30 cellular contexts compared by ENCODE assay signal in the genomic region with DNA sequence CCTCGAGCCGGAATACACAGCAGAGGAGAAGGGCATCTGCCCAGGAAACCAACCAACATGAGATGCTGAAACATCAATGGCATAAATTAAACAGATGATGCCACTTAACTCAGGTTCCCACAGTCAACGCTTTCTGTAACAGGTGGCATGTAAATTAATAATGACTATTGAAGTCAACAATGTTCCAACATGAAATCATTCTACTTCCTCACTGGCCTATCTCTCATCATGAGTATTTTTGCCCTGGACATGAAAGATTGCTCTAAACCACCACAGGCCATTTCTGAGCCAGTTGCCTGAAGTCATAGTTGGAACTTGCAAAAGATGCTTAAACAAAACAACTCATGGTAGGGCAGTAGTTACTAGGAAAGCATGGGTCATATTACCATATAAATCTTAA.
DNase-seq lines count a peak whose midpoint lies in the region; ATAC-seq, FAIRE-seq and TF ChIP-seq lines count a peak whose summit lies in the region.
"Had no signal": no experiment of that assay in that cellular context is flagged by ENCODE, and none has a peak within 500 bp of the region (broad histone marks: within the 10 kb centered on the region; RNA-seq: fewer than 3 reads in every experiment).

No MANE protein-coding gene starts in this region.

- H3K4me1 ChIP-seq in astrocyte (ENCODE audit: insufficient read depth, low read length) (no peaks in the 10 kb centered on the region), gastroesophageal sphincter (peaks cover 0 to under 1% (median 0%) of the 10 kb centered on the region in 3 donors)
- H3K4me1 ChIP-seq: left lung, testis had no signal

- no peak for TF ChIP-seq POLR2A in gastroesophageal sphincter (IDR thresholded peaks at IDR 0.05)

- no peaks in the 10 kb centered on the region for H3K9me3 Mint-ChIP-seq in astrocyte (ENCODE audit: unreplicated experiment)
- H3K9me3 Mint-ChIP-seq: CD8-positive, alpha-beta T cell; endodermal cell; immature natural killer cell; mesothelial cell of epicardium; natural killer cell treated with Interleukin-12 subunit alpha and Interleukin-12 subunit beta and Interleukin-15 and Interleukin-18, amount 100 ng/mL, for 72 hours; stimulated activated naive B cell treated with anti-CD40 and anti-IgM and Interleukin-4, amounts not matched to agents 10 μg/mL and 1 μg/mL and 100 μg/mL, for 72 hours had no signal

- H3K4me1 Mint-ChIP-seq in astrocyte (ENCODE audit: low read depth, unreplicated experiment): no peaks in the 10 kb centered on the region
- H3K4me1 Mint-ChIP-seq: immature natural killer cell, mesothelial cell of epicardium had no signal

- peaks cover 2% of the 10 kb centered on the region for H3K27me3 Mint-ChIP-seq in astrocyte (ENCODE audit: low read depth, unreplicated experiment)
- H3K27me3 Mint-ChIP-seq: stimulated activated naive B cell treated with anti-CD40 and anti-IgM and Interleukin-4, amounts not matched to agents 10 μg/mL and 1 μg/mL and 100 μg/mL, for 72 hours had no signal

- no peak overlapping the region for H2AFZ ChIP-seq in astrocyte (ENCODE audit: low read depth, low read length)

- no peak for TF ChIP-seq EP300 in gastroesophageal sphincter (IDR thresholded peaks at IDR 0.05)

- no peak overlapping the region for H3K4me2 ChIP-seq in astrocyte (ENCODE audit: low read length)
- H3K4me2 ChIP-seq: SK-N-SH had no signal

- WGBS in gastroesophageal sphincter (ENCODE audit: low coverage in 1 of 2), 2 donors: 74 to 90% methylated on average over 3 of the region's 3 CpGs

- H3K4me3 ChIP-seq in astrocyte (ENCODE audit: insufficient read depth, low read depth, low read length) (no peak overlapping the region), gastroesophageal sphincter (no peak overlapping the region)
- H3K4me3 ChIP-seq: coronary artery, left lung, ovary, testis had no signal

- H3K36me3 ChIP-seq in astrocyte (ENCODE audit: insufficient read depth, low read length): no peaks in the 10 kb centered on the region
- no peaks in the 10 kb centered on the region for H3K36me3 ChIP-seq in gastroesophageal sphincter
- H3K36me3 ChIP-seq: left lung, ovary had no signal

- no peak overlapping the region for H3K27ac Mint-ChIP-seq in astrocyte (ENCODE audit: unreplicated experiment)
- H3K27ac Mint-ChIP-seq: CD8-positive, alpha-beta T cell; endodermal cell; mesothelial cell of epicardium; natural killer cell treated with Interleukin-12 subunit alpha and Interleukin-12 subunit beta and Interleukin-15 and Interleukin-18, amount 100 ng/mL, for 72 hours; stimulated activated naive B cell treated with anti-CD40 and anti-IgM and Interleukin-4, amounts not matched to agents 10 μg/mL and 1 μg/mL and 100 μg/mL, for 72 hours; T-helper 17 cell had no signal

- no peak overlapping the region for H3K9ac ChIP-seq in astrocyte (ENCODE audit: low read length)
- H3K9ac ChIP-seq: SK-N-SH had no signal

- no peaks in the 10 kb centered on the region for H3K27me3 ChIP-seq in astrocyte (ENCODE audit: insufficient read depth, low read length)
- no peaks in the 10 kb centered on the region for H3K27me3 ChIP-seq in gastroesophageal sphincter
- H3K27me3 ChIP-seq: left lung, ovary, testis had no signal

- no peaks in the 10 kb centered on the region for H3K79me2 ChIP-seq in astrocyte (ENCODE audit: insufficient read depth, low read length)

- no peaks in the 10 kb centered on the region for H3K9me3 ChIP-seq in astrocyte (ENCODE audit: insufficient read depth, low read depth, low read length)
- no peaks in the 10 kb centered on the region for H3K9me3 ChIP-seq in gastroesophageal sphincter
- H3K9me3 ChIP-seq: left lung, ovary, SK-N-SH, testis had no signal

- H3K4me3 Mint-ChIP-seq in astrocyte (ENCODE audit: unreplicated experiment): no peak overlapping the region
- H3K4me3 Mint-ChIP-seq: CD8-positive, alpha-beta T cell; endodermal cell; immature natural killer cell; mesothelial cell of epicardium; natural killer cell treated with Interleukin-12 subunit alpha and Interleukin-12 subunit beta and Interleukin-15 and Interleukin-18, amount 100 ng/mL, for 72 hours; stimulated activated naive B cell treated with anti-CD40 and anti-IgM and Interleukin-4, amounts not matched to agents 10 μg/mL and 1 μg/mL and 100 μg/mL, for 72 hours; T-helper 17 cell had no signal

- ATAC-seq in gastroesophageal sphincter (peak; percentile 51), HG03039 (IDR thresholded peaks at IDR 0.05; ENCODE audit: unreplicated experiment) (no peak)
- ATAC-seq: CD8-positive, alpha-beta T cell; left lung; natural killer cell treated with Interleukin-12 subunit alpha and Interleukin-12 subunit beta and Interleukin-15 and Interleukin-18, amount 100 ng/mL, for 72 hours; stimulated activated naive B cell treated with anti-CD40 and anti-IgM and Interleukin-4, amounts not matched to agents 10 μg/mL and 1 μg/mL and 100 μg/mL, for 72 hours; T-helper 17 cell had no signal

- H3K36me3 Mint-ChIP-seq in astrocyte (ENCODE audit: low read depth, unreplicated experiment): no peaks in the 10 kb centered on the region
- H3K36me3 Mint-ChIP-seq: CD8-positive, alpha-beta T cell; mesothelial cell of epicardium; natural killer cell treated with Interleukin-12 subunit alpha and Interleukin-12 subunit beta and Interleukin-15 and Interleukin-18, amount 100 ng/mL, for 72 hours; stimulated activated naive B cell treated with anti-CD40 and anti-IgM and Interleukin-4, amounts not matched to agents 10 μg/mL and 1 μg/mL and 100 μg/mL, for 72 hours had no signal

- TF ChIP-seq CTCF in astrocyte (IDR thresholded peaks at IDR 0.05; ENCODE audit: insufficient read depth, low read depth, low read length) (no peak), gastroesophageal sphincter (IDR thresholded peaks at IDR 0.05) (no peak), GM20000 (IDR thresholded peaks at IDR 0.05; ENCODE audit: extremely low read depth, missing control alignments) (no peak)

- no peaks in the 10 kb centered on the region for H4K20me1 ChIP-seq in astrocyte (ENCODE audit: insufficient read depth, low read length)

- DNase-seq in AG08395 (ENCODE audit: low spot score) (peak; percentile 44), EH (ENCODE audit: low read depth) (peak; percentile 57), astrocyte (ENCODE audit: low read depth) (peak; percentile 45), epidermal melanocyte (ENCODE audit: insufficient read length, low spot score) (no peak), GM20000 (ENCODE audit: low spot score) (no peak)
- DNase-seq: activated CD4-positive, alpha-beta T cell treated with anti-CD3 and anti-CD28 coated beads for 4 hours; activated naive CD4-positive, alpha-beta T cell treated with Interleukin-2 at 50 U/mL for 16 hours; activated T-cell treated with anti-CD3 and anti-CD28 coated beads, Interleukin-2, amount 50 U/mL, for 48 hours; amniotic stem cell; CD8-positive, alpha-beta T cell; DMS153; endodermal cell; immature natural killer cell; KBM-7; left lung; NCI-H146; OCI-M1; ovary; SK-N-SH; stimulated activated CD4-positive, alpha-beta T cell treated with anti-CD3 and anti-CD28 coated beads, Interleukin-4, amount 100 ng/mL, for 24 hours; stimulated activated naive B cell treated with anti-CD40 and anti-IgM and Interleukin-4, amounts not matched to agents 10 μg/mL and 1 μg/mL and 100 μg/mL, for 72 hours; T-helper 17 cell; testis had no signal

- no peak for FAIRE-seq in astrocyte (lab: Jason Lieb, UNC)
- FAIRE-seq: H54, urothelium cell line had no signal

- H3K27ac ChIP-seq in astrocyte (ENCODE audit: low read depth, low read length) (no peak overlapping the region), gastroesophageal sphincter (peak overlapping the region in 1 of 4 donors; percentile 3)
- H3K27ac ChIP-seq: coronary artery, left lung, ovary, testis had no signal

Comparison
In these comparisons a context has a peak if more than half of its experiments do, and no peak if none do; other contexts are left out.
1. DNase-seq: peak in AG08395 (single experiment), EH (single experiment) and astrocyte (single experiment); none in epidermal melanocyte (single experiment) and GM20000 (single experiment).